10 cellular contexts compared by ENCODE assay signal in genomic region chr5:107365355-107366109, GRCh38.
A peak's percentile ranks its signal among the peaks of the same experiment; 100 is the strongest.
DNase-seq lines count a peak whose midpoint lies in the region; ATAC-seq and TF ChIP-seq lines count a peak whose summit lies in the region.
"Had no signal": no experiment of that assay in that cellular context is flagged by ENCODE, and none has a peak within 500 bp of the region (broad histone marks: within the 10 kb centered on the region; RNA-seq: fewer than 3 reads in every experiment).

No MANE protein-coding gene starts in this region.

- ATAC-seq in HG02759 (IDR thresholded peaks at IDR 0.05; ENCODE audit: unreplicated experiment), result peak; percentile 47
- ATAC-seq in Panc1, result no peak

- peak overlapping the region in 1 of 2 experiments; percentile 5 for H3K18ac ChIP-seq in mesenchymal stem cell (ENCODE audit: low read depth in 1 of 2, low read length in 2 of 2)

- no peak overlapping the region for H3K9ac ChIP-seq in mesenchymal stem cell (ENCODE audit: low read length)

- no peak for TF ChIP-seq CTCF in GM12865 (IDR thresholded peaks at IDR 0.05; ENCODE audit: insufficient read depth, low read depth, low read length, missing control alignments)
- 0 out of 2 replicates have a peak, but pooled peaks have one; percentile 7 for TF ChIP-seq CTCF in Panc1 (IDR thresholded peaks at IDR 0.05)
- TF ChIP-seq CTCF in prostate gland (IDR thresholded peaks at IDR 0.05), result no peak

- no peaks in the 10 kb centered on the region for H3K27me3 ChIP-seq in Panc1 (ENCODE audit: control insufficient read depth, insufficient read depth, low read length)
- H3K27me3 ChIP-seq in mesenchymal stem cell (ENCODE audit: control insufficient read depth in 1 of 2, insufficient read depth in 1 of 2, low read length in 2 of 2), result no peaks in the 10 kb centered on the region
- H3K27me3 ChIP-seq in prostate gland (replicated peaks; ENCODE audit: insufficient read depth), result no peaks in the 10 kb centered on the region
- H3K27me3 ChIP-seq: right lobe of liver had no signal

- H2BK12ac ChIP-seq in mesenchymal stem cell (ENCODE audit: low read length in 2 of 2), result no peak overlapping the region

- H2AK5ac ChIP-seq in mesenchymal stem cell (ENCODE audit: low read length, severe bottlenecking), result peak overlapping the region; percentile 14

- DNase-seq in GM12865 (ENCODE audit: low read depth), result peak; percentile 63
- DNase-seq in Panc1 (ENCODE audit: low read depth, low spot score), result no peak
- peak; percentile 68 for DNase-seq in mesenchymal stem cell
- DNase-seq in head of caudate nucleus, result no peak
- no peak for DNase-seq in activated naive CD4-positive, alpha-beta T cell (lab: John Stamatoyannopoulos, UW)
- DNase-seq in COLO668 (lab: John Stamatoyannopoulos, UW; ENCODE audit: unreplicated experiment), result no peak
- no peak for DNase-seq in prostate gland (ENCODE audit: low spot score)
- DNase-seq: effector CD8-positive, alpha-beta T cell; right lobe of liver had no signal

- BruUV-seq in Panc1 (replicated peaks; lab: Mats Ljungman, UMichigan), result no TSS peak

- H2BK120ac ChIP-seq in mesenchymal stem cell (ENCODE audit: low read depth, low read length), result no peak overlapping the region

- no peaks in the 10 kb centered on the region for H3K36me3 ChIP-seq in Panc1 (ENCODE audit: control insufficient read depth, insufficient read depth, low read length)
- no peaks in the 10 kb centered on the region for H3K36me3 ChIP-seq in mesenchymal stem cell (ENCODE audit: control insufficient read depth in 1 of 2, insufficient read depth in 2 of 2, low read depth in 1 of 2, low read length in 2 of 2)
- no peaks in the 10 kb centered on the region for H3K36me3 ChIP-seq in prostate gland
- H3K36me3 ChIP-seq: right lobe of liver had no signal

- H3K9me3 ChIP-seq in Panc1 (ENCODE audit: control insufficient read depth, insufficient read depth, low read depth, low read length) (no peaks in the 10 kb centered on the region), mesenchymal stem cell (ENCODE audit: control insufficient read depth, low read length) (no peaks in the 10 kb centered on the region), prostate gland (no peaks in the 10 kb centered on the region)
- H3K9me3 ChIP-seq: right lobe of liver had no signal

- in situ Hi-C loops in Panc1 (cut with HindIII; ENCODE audit: low pct_unique_long_range_greater_than_20kb, low sequenced_read_pairs), result no loop called here

- H3K23ac ChIP-seq in mesenchymal stem cell (ENCODE audit: low read length in 2 of 2), result no peak overlapping the region

- CTCF ChIA-PET in Panc1 (lab: Charles Lee), result no interaction called here

- H3K4ac ChIP-seq in mesenchymal stem cell (ENCODE audit: low read depth in 1 of 2, low read length in 2 of 2), result no peak overlapping the region

- no peaks in the 10 kb centered on the region for H3K4me1 ChIP-seq in Panc1 (ENCODE audit: control insufficient read depth, insufficient read depth, low read length)
- H3K4me1 ChIP-seq in mesenchymal stem cell (ENCODE audit: control insufficient read depth, insufficient read depth, low read depth, low read length), result peaks cover 3% of the 10 kb centered on the region
- H3K4me1 ChIP-seq in prostate gland (replicated peaks), result no peaks in the 10 kb centered on the region

- H2BK5ac ChIP-seq in mesenchymal stem cell (ENCODE audit: low read depth, low read length, poor library complexity, severe bottlenecking), result no peak overlapping the region

- peak overlapping the region; percentile 17 for H2BK15ac ChIP-seq in mesenchymal stem cell (ENCODE audit: low read depth, poor library complexity, severe bottlenecking)

- H3K27ac ChIP-seq in Panc1 (ENCODE audit: low read length) (no peak overlapping the region), mesenchymal stem cell (ENCODE audit: low read length, poor library complexity, severe bottlenecking) (peak overlapping the region; percentile 84), prostate gland (no peak overlapping the region)
- H3K27ac ChIP-seq: right lobe of liver had no signal

- H3K4me2 ChIP-seq in mesenchymal stem cell (ENCODE audit: low read length, poor library complexity, severe bottlenecking), result no peak overlapping the region

- no peak overlapping the region for H3K14ac ChIP-seq in mesenchymal stem cell (ENCODE audit: low read length in 2 of 2)

- H3K4me3 ChIP-seq in GM12865 (ENCODE audit: low read depth, low read length) (no peak overlapping the region), Panc1 (ENCODE audit: low read depth in 2 of 2, low read length in 2 of 2) (no peak overlapping the region), mesenchymal stem cell (ENCODE audit: insufficient read depth in 1 of 2, low read depth in 1 of 2, low read length in 2 of 2) (no peak overlapping the region), prostate gland (no peak overlapping the region)
- H3K4me3 ChIP-seq: right lobe of liver had no signal

- H4K8ac ChIP-seq in mesenchymal stem cell (ENCODE audit: low read length), result peak overlapping the region; percentile 82

- H3K79me1 ChIP-seq in mesenchymal stem cell (replicated peaks; ENCODE audit: low read length, poor library complexity, severe bottlenecking), result no peaks in the 10 kb centered on the region

- POLR2A ChIA-PET in Panc1 (lab: Charles Lee), result no interaction called here

- no peak overlapping the region for H2AFZ ChIP-seq in mesenchymal stem cell (ENCODE audit: low read depth, low read length)

- intact Hi-C loops in Panc1 (cut with micrococcal nuclease; ENCODE audit: unreplicated experiment), result no loop called here
- intact Hi-C loops in head of caudate nucleus (cut with DNase I), result no loop called here
- intact Hi-C loops in prostate gland (cut with DNase I), result loop anchor here (10.0 kb wide), 1 partner anchor 209 kb away; no protein-coding TSS in a partner anchor

- TF ChIP-seq POLR2A in prostate gland (IDR thresholded peaks at IDR 0.05), result no peak

- 50% methylated on average over 10 of the region's 10 CpGs for WGBS in mesenchymal stem cell
- 87% methylated on average over 10 of the region's 10 CpGs for WGBS in prostate gland

- no peak overlapping the region for H4K91ac ChIP-seq in mesenchymal stem cell (ENCODE audit: low read length)

Comparison
In these comparisons a context has a peak if more than half of its experiments do, and no peak if none do; other contexts are left out.
1. DNase-seq: peak in GM12865 (single experiment) and mesenchymal stem cell (single experiment); none in Panc1 (single experiment), head of caudate nucleus (0 of 42), activated naive CD4-positive, alpha-beta T cell (0 of 4), COLO668 (single experiment) and prostate gland (single experiment).